ENCODE assay signal across 9 cellular contexts in the genomic region with DNA sequence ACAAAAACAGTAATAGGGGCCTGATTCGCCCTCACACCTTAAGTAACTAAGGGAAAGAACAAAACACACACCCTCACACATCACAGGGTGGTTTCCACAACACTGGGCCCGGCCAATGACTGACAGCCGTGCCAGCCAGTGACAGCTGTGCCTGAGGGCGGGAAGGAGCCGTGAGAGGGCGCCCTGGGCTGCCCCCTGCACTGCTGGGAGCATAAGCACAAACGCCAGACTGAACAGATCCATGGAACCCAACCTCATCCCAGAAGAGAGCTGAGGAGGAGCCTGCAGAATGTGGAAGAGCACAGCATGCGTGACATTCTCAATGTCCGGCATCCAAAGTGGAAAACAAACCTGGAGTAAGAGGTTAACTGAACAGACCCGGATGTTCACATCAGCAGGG. TPM values are rescaled to one million over a fixed set of nuclear protein-coding genes. Genes with fewer than 3 reads are reported as not detected.
DNase-seq lines count a peak whose midpoint lies in the region; ATAC-seq and TF ChIP-seq lines count a peak whose summit lies in the region.
"Had no signal": no experiment of that assay in that cellular context is flagged by ENCODE, and none has a peak within 500 bp of the region (broad histone marks: within the 10 kb centered on the region; RNA-seq: fewer than 3 reads in every experiment).

No MANE protein-coding gene starts in this region.

- H3K27ac Mint-ChIP-seq in stimulated activated naive CD8-positive, alpha-beta T cell treated with anti-CD3 and anti-CD28 coated beads, Interleukin-15, amount 100 ng/mL, for 72 hours = peak overlapping the region; percentile 76 to 82

- no peaks in the 10 kb centered on the region for H3K27me3 Mint-ChIP-seq in stimulated activated naive CD8-positive, alpha-beta T cell treated with anti-CD3 and anti-CD28 coated beads, Interleukin-15, amount 100 ng/mL, for 72 hours

- TF ChIP-seq CTCF in mucosa of descending colon (IDR thresholded peaks at IDR 0.05) = no peak

- ATAC-seq in mucosa of descending colon (peak; percentile 90), HG03039 (IDR thresholded peaks at IDR 0.05; ENCODE audit: unreplicated experiment) (no peak)
- peak; percentile 99 for ATAC-seq in stimulated activated naive CD8-positive, alpha-beta T cell treated with anti-CD3 and anti-CD28 coated beads, Interleukin-15, amount 100 ng/mL, for 72 hours

- peaks cover 14% of the 10 kb centered on the region for H3K36me3 ChIP-seq in mucosa of descending colon (ENCODE audit: low read depth)

- H3K9me3 Mint-ChIP-seq in stimulated activated naive CD8-positive, alpha-beta T cell treated with anti-CD3 and anti-CD28 coated beads, Interleukin-15, amount 100 ng/mL, for 72 hours = peaks cover 6 to 7% of the 10 kb centered on the region in 2 donors

- no peaks in the 10 kb centered on the region for H3K9me3 ChIP-seq in mucosa of descending colon

- peaks cover 36% of the 10 kb centered on the region for H3K4me1 Mint-ChIP-seq in stimulated activated naive CD8-positive, alpha-beta T cell treated with anti-CD3 and anti-CD28 coated beads, Interleukin-15, amount 100 ng/mL, for 72 hours

- H3K4me3 Mint-ChIP-seq in stimulated activated naive CD8-positive, alpha-beta T cell treated with anti-CD3 and anti-CD28 coated beads, Interleukin-15, amount 100 ng/mL, for 72 hours = no peak overlapping the region

- H3K27ac ChIP-seq in caudate nucleus (ENCODE audit: low read depth, low read length) = no peak overlapping the region
- H3K27ac ChIP-seq: parathyroid adenoma had no signal

- intact Hi-C loops in mucosa of descending colon (cut with DNase I, micrococcal nuclease) = no loop called here

- H3K4me3 ChIP-seq in mucosa of descending colon = no peak overlapping the region

- H3K4me1 ChIP-seq in mucosa of descending colon (ENCODE audit: low read depth) = no peaks in the 10 kb centered on the region
- H3K4me1 ChIP-seq: parathyroid adenoma had no signal

- peak; percentile 62 for DNase-seq in AG08395 (ENCODE audit: low spot score)
- DNase-seq in T follicular helper cell (ENCODE audit: low read depth) = peak; percentile 42
- DNase-seq in caudate nucleus (lab: John Stamatoyannopoulos, UW) = peak in 52 of 61 donors; percentile 10 to 76 (median 46)
- DNase-seq in mucosa of descending colon = peak in 2 of 3 donors; percentile 66 to 70
- DNase-seq in stimulated activated naive CD8-positive, alpha-beta T cell treated with anti-CD3 and anti-CD28 coated beads, Interleukin-15, amount 100 ng/mL, for 72 hours = peak; percentile 64 to 81
- no peak for DNase-seq in COR-L47 (lab: John Stamatoyannopoulos, UW)
- no peak for DNase-seq in NCI-H2029 (lab: John Stamatoyannopoulos, UW)

RNA-seq across cellular contexts. Expression of a gene that starts 16.0 kb away (rescaled TPM):
- total RNA-seq in mucosa of descending colon = 100 to 1,000 TPM; 177 to 221 (median 189) TPM

RNA-seq across cellular contexts. Expression of a gene that starts 28.6 kb away (rescaled TPM):
- 100 to 1,000 TPM in 2 of 3 donors, 10 to 100 TPM in 1; 41.0 to 150 (median 104) TPM for total RNA-seq in mucosa of descending colon

RNA-seq across cellular contexts. Expression of a gene that starts 44.8 kb away (rescaled TPM):
- total RNA-seq in mucosa of descending colon = 10 to 100 TPM; 41.3 to 46.3 (median 45.4) TPM

RNA-seq across cellular contexts. Expression of a gene that starts 59.9 kb away (rescaled TPM):
- total RNA-seq in mucosa of descending colon = 10 to 100 TPM in 2 of 3 donors, 1 to 10 TPM in 1; 10.0 to 12.8 (median 12.3) TPM

Comparison
In these comparisons a context has a peak if more than half of its experiments do, and no peak if none do; other contexts are left out.
1. DNase-seq: peak in AG08395 (single experiment), T follicular helper cell (single experiment), caudate nucleus (52 of 61), mucosa of descending colon (2 of 3) and stimulated activated naive CD8-positive, alpha-beta T cell treated with anti-CD3 and anti-CD28 coated beads, Interleukin-15, amount 100 ng/mL, for 72 hours (2 of 2); none in COR-L47 (single experiment) and NCI-H2029 (single experiment).